ENCODE assay signal across 12 cellular contexts in the genomic region with DNA sequence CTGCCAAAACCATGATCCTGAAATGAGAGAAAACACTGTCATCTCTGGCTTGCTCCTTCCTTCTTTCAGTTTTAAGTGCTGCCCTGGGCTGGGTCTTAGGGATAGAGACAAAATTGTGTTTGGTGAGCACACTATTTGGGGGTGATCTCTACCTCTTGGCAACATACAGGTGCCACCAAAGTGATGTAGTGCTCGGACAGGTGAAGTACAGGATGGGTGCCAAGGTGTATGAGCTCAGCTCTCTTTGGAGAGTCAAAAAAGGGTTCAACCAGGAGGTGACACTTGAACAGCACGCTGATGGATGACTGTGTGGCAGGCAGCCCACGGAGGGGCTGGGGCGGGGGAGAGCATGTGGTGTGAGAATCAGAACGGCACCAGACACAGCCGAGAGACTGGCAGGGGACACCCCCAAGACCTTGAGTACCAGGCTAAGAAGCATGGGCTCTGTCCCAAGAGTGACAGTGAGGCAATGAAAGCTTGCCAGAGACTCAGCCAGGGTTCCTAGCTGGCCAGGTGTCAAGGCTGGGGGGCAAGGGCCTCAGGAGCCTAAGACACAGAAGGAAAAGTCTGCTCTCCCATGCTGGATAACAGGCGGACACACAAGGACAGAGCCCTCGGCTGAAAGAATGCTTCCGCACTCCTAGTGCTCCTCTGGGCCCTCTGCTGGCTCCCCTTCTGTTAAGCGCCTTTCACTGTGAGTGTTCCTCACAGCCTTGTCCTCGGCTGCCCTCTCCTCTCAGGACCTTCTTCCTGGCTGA. TPM values are rescaled to one million over a fixed set of nuclear protein-coding genes. Genes with fewer than 3 reads are reported as not detected.
DNase-seq lines count a peak whose midpoint lies in the region; ATAC-seq and TF ChIP-seq lines count a peak whose summit lies in the region.
"Had no signal": no experiment of that assay in that cellular context is flagged by ENCODE, and none has a peak within 500 bp of the region (broad histone marks: within the 10 kb centered on the region; RNA-seq: fewer than 3 reads in every experiment).

No MANE protein-coding gene starts in this region.

- intact Hi-C loops in MCF 10A (cut with micrococcal nuclease): loop anchor here (5.0 kb wide), 1 partner anchor 476 kb away; a partner anchor contains a TSS
- intact Hi-C loops in mammary epithelial cell (cut with micrococcal nuclease): no loop called here
- intact Hi-C loops in PC-3 (cut with micrococcal nuclease): loop anchor here (5.0 kb wide), 1 partner anchor 51 kb away; a partner anchor contains a TSS

- in situ Hi-C loops in mammary epithelial cell (cut with MboI; ENCODE audit: low sequenced_read_pairs in 2 of 2): no loop called here

- POLR2A ChIA-PET in MCF 10A (lab: Yijun Ruan, JAX): interaction anchor here (1.3 to 9.3 kb wide), 3 partner anchors 9 to 74 kb away, joined by 4 to 123 read pairs (median 6); a partner anchor contains a TSS
- POLR2A ChIA-PET in PC-3 (lab: Charles Lee; ENCODE audit: unreplicated experiment): no interaction called here

- H3K9me3 Mint-ChIP-seq in MCF 10A (ENCODE audit: unreplicated experiment): no peaks in the 10 kb centered on the region

- no peak for DNase-seq in MCF 10A (ENCODE audit: unreplicated experiment)
- DNase-seq in mammary epithelial cell: no peak
- peak; percentile 14 for DNase-seq in fibroblast of villous mesenchyme (ENCODE audit: low read depth)
- DNase-seq in EL: no peak
- DNase-seq in NCI-H446 (lab: John Stamatoyannopoulos, UW): no peak
- DNase-seq in PC-3: no peak
- DNase-seq: NCI-H1092, retina had no signal

- H3K36me3 ChIP-seq in mammary epithelial cell (ENCODE audit: insufficient read depth, low read length): peaks cover 25% of the 10 kb centered on the region
- peaks cover 25 to 54% of the 10 kb centered on the region in 2 donors for H3K36me3 ChIP-seq in stomach smooth muscle (ENCODE audit: control insufficient read depth in 2 of 2, insufficient read depth in 2 of 2, low read length in 2 of 2)
- peaks cover 38% of the 10 kb centered on the region for H3K36me3 ChIP-seq in PC-3 (ENCODE audit: low read depth, low read length)

- H3K27me3 ChIP-seq in mammary epithelial cell (ENCODE audit: insufficient read depth, low read length) (no peaks in the 10 kb centered on the region), stomach smooth muscle (ENCODE audit: control insufficient read depth in 1 of 2, insufficient read depth in 2 of 2, low read length in 2 of 2) (no peaks in the 10 kb centered on the region), PC-3 (ENCODE audit: low read length) (no peaks in the 10 kb centered on the region)

- H3F3A ChIP-seq in PC-3 (ENCODE audit: low read length, unreplicated experiment): no peaks in the 10 kb centered on the region

- H4K20me1 ChIP-seq in mammary epithelial cell (ENCODE audit: insufficient read depth, low read length) (no peaks in the 10 kb centered on the region), PC-3 (ENCODE audit: low read length) (no peaks in the 10 kb centered on the region)

- H3K4me3 ChIP-seq in mammary epithelial cell (replicated peaks in 1 of 3; ENCODE audit: insufficient read depth in 1 of 3, low read depth in 2 of 3, low read length in 3 of 3) (no peak overlapping the region), fibroblast of villous mesenchyme (ENCODE audit: low read depth, low read length) (no peak overlapping the region), stomach smooth muscle (ENCODE audit: low read length in 2 of 2) (no peak overlapping the region), PC-3 (ENCODE audit: low read length) (no peak overlapping the region)

- H3K4me1 ChIP-seq in mammary epithelial cell (ENCODE audit: insufficient read depth, low read length) (peaks cover 16% of the 10 kb centered on the region), stomach smooth muscle (ENCODE audit: control insufficient read depth, insufficient read depth, low read length) (peaks cover 16% of the 10 kb centered on the region), PC-3 (ENCODE audit: insufficient read depth, low read length) (peaks cover 19% of the 10 kb centered on the region)

- H3K27ac Mint-ChIP-seq in MCF 10A (ENCODE audit: low read depth, unreplicated experiment): peak overlapping the region; percentile 11

- H3K4me2 ChIP-seq in mammary epithelial cell (ENCODE audit: insufficient read depth, low read depth, low read length) (no peak overlapping the region), PC-3 (ENCODE audit: low read length) (no peak overlapping the region)

- no peaks in the 10 kb centered on the region for H3K27me3 Mint-ChIP-seq in MCF 10A (ENCODE audit: insufficient read depth, unreplicated experiment)

- BruUV-seq in MCF 10A (replicated peaks; lab: Mats Ljungman, UMichigan) (no TSS peak), mammary epithelial cell (replicated peaks; lab: Mats Ljungman, UMichigan) (no TSS peak), PC-3 (replicated peaks; lab: Mats Ljungman, UMichigan) (no TSS peak)

- H3K9me2 ChIP-seq in PC-3 (replicated peaks; ENCODE audit: low read length): no peaks in the 10 kb centered on the region

- CTCF ChIA-PET in MCF 10A (lab: Yijun Ruan, JAX) (interaction anchor here (0.6 to 12.4 kb wide), 3 partner anchors 11 to 75 kb away, joined by 3 to 286 read pairs (median 4); no protein-coding TSS in a partner anchor), mammary epithelial cell (lab: Charles Lee; ENCODE audit: low non-redundant PET) (no interaction called here), PC-3 (lab: Charles Lee) (no interaction called here)

- H3K4me3 Mint-ChIP-seq in MCF 10A (ENCODE audit: unreplicated experiment): no peak overlapping the region

- H3K9me3 ChIP-seq in mammary epithelial cell (replicated peaks; ENCODE audit: insufficient read depth, low read length): no peaks in the 10 kb centered on the region
- H3K9me3 ChIP-seq in stomach smooth muscle (ENCODE audit: control insufficient read depth in 2 of 2, low read length in 2 of 2): no peaks in the 10 kb centered on the region
- no peaks in the 10 kb centered on the region for H3K9me3 ChIP-seq in PC-3 (ENCODE audit: low read length)

- peaks cover 15% of the 10 kb centered on the region for H3K79me2 ChIP-seq in mammary epithelial cell (ENCODE audit: insufficient read depth, low read length)
- H3K79me2 ChIP-seq in PC-3 (ENCODE audit: low read length): peaks cover 21% of the 10 kb centered on the region

- ATAC-seq in PC-3: no peak
- ATAC-seq: left lobe of liver had no signal

- dilution Hi-C loops in mammary epithelial cell (cut with HindIII; ENCODE audit: low sequenced_read_pairs): loop anchor here (5.0 kb wide), 1 partner anchor 74 kb away; no protein-coding TSS in a partner anchor

- 80% methylated on average over 11 of the region's 11 CpGs for WGBS in mammary epithelial cell (ENCODE audit: low coverage, missing lambda C conversion rate)

- H3K9ac ChIP-seq in mammary epithelial cell (ENCODE audit: insufficient read depth, low read length) (no peak overlapping the region), stomach smooth muscle (ENCODE audit: low read length in 2 of 2) (no peak overlapping the region), PC-3 (ENCODE audit: low read length) (no peak overlapping the region)

- no peak for TF ChIP-seq CTCF in MCF 10A (IDR thresholded peaks at IDR 0.05; ENCODE audit: unreplicated experiment)
- no peak for TF ChIP-seq CTCF in mammary epithelial cell (conservative IDR thresholded peaks at IDR 0.05 in 1 of 2, IDR thresholded peaks at IDR 0.05 in 1 of 2; ENCODE audit: extremely low read depth in 1 of 2, insufficient read depth in 1 of 2, low read depth in 1 of 2, low read length in 2 of 2)
- TF ChIP-seq CTCF in VCaP (conservative IDR thresholded peaks at IDR 0.05): peak; percentile 37
- peak; percentile 18 for TF ChIP-seq CTCF in fibroblast of villous mesenchyme (IDR thresholded peaks at IDR 0.05; ENCODE audit: insufficient read depth, low read depth, low read length)
- TF ChIP-seq CTCF in PC-3 (conservative IDR thresholded peaks at IDR 0.05; ENCODE audit: low read depth, low read length): no peak

- no peak overlapping the region for H3K27ac ChIP-seq in mammary epithelial cell (ENCODE audit: insufficient read depth, low read depth, low read length)
- 0 out of 2 replicates have a peak overlapping the region, but pooled peaks have one; percentile 82 for H3K27ac ChIP-seq in VCaP
- H3K27ac ChIP-seq in stomach smooth muscle (ENCODE audit: low read length): peak overlapping the region; percentile 41
- no peak overlapping the region for H3K27ac ChIP-seq in PC-3 (ENCODE audit: low read length)
- H3K27ac ChIP-seq: epithelial cell of prostate had no signal

- H2AFZ ChIP-seq in mammary epithelial cell (ENCODE audit: low read depth, low read length): no peak overlapping the region
- no peak overlapping the region for H2AFZ ChIP-seq in PC-3 (ENCODE audit: low read length)

- peaks cover 29% of the 10 kb centered on the region for H3K4me1 Mint-ChIP-seq in MCF 10A (ENCODE audit: insufficient read depth, unreplicated experiment)

- H3K36me3 Mint-ChIP-seq in MCF 10A (ENCODE audit: insufficient read depth, unreplicated experiment): peaks cover 69% of the 10 kb centered on the region

RNA-seq across cellular contexts. Expression of a gene that starts 2.5 kb away (rescaled TPM):
- total RNA-seq in MCF 10A (2022) (322 and 327 TPM in 2 replicates), mammary epithelial cell (100 to 1,000 TPM in 1 of 2 donors, 10 to 100 TPM in 1; 72.8 to 152 TPM), fibroblast of villous mesenchyme (88.1 and 102 TPM in 2 replicates), PC-3 (2014; rRNA removed) (649 TPM in 2 replicates)
- polyA plus RNA-seq in mammary epithelial cell: 213 TPM
- 91.2 TPM for polyA minus RNA-seq in mammary epithelial cell

RNA-seq across cellular contexts. Expression of a gene that starts 20.3 kb away (rescaled TPM):
- total RNA-seq in MCF 10A (2022) (53.0 and 56.5 TPM in 2 replicates), mammary epithelial cell (10 to 100 TPM; 15.3 to 23.8 TPM), fibroblast of villous mesenchyme (22.0 and 22.9 TPM in 2 replicates), PC-3 (2014; rRNA removed) (33.2 and 36.4 TPM in 2 replicates)
- 17.1 TPM for polyA plus RNA-seq in mammary epithelial cell
- polyA minus RNA-seq in mammary epithelial cell: 22.2 TPM

RNA-seq across cellular contexts. Expression of a gene that starts 36.0 kb away (rescaled TPM):
- total RNA-seq in MCF 10A (2022) (not detected in 2 replicates), mammary epithelial cell (not detected), fibroblast of villous mesenchyme (not detected in 2 replicates), PC-3 (2014; rRNA removed) (not detected in 2 replicates)
- not detected for polyA plus RNA-seq in mammary epithelial cell
- not detected for polyA minus RNA-seq in mammary epithelial cell
- total RNA-seq: left lobe of liver had no signal

RNA-seq across cellular contexts. Expression of a gene that starts 37.8 kb away (rescaled TPM):
- total RNA-seq in MCF 10A (2022): 0.33 and 0.56 TPM in 2 replicates
- 1 to 10 TPM in 1 of 2 donors, under 1 TPM in 1; 0.67 to 2.2 TPM for total RNA-seq in mammary epithelial cell
- 0.46 TPM for polyA plus RNA-seq in mammary epithelial cell
- not detected for polyA minus RNA-seq in mammary epithelial cell
- total RNA-seq in fibroblast of villous mesenchyme: 0.43 and 0.64 TPM in 2 replicates
- total RNA-seq in PC-3 (2014; rRNA removed): 0.36 and 0.86 TPM in 2 replicates

RNA-seq across cellular contexts. Expression of a gene that starts 53.2 kb away (rescaled TPM):
- 313 and 364 TPM in 2 replicates for total RNA-seq in MCF 10A (2022)
- total RNA-seq in mammary epithelial cell: 100 to 1,000 TPM in 1 of 2 donors, 10 to 100 TPM in 1; 68.8 to 243 TPM
- 158 TPM for polyA plus RNA-seq in mammary epithelial cell
- polyA minus RNA-seq in mammary epithelial cell: 162 TPM
- total RNA-seq in fibroblast of villous mesenchyme: 52.8 and 63.5 TPM in 2 replicates
- total RNA-seq in PC-3 (2014; rRNA removed): 231 and 369 TPM in 2 replicates

Comparison
In these comparisons a context has a peak if more than half of its experiments do, and no peak if none do; other contexts are left out.
1. CTCF ChIP-seq: peak in VCaP (single experiment) and fibroblast of villous mesenchyme (single experiment); none in MCF 10A (single experiment), mammary epithelial cell (0 of 2) and PC-3 (single experiment).
2. H3K27ac ChIP-seq: peak in VCaP (single experiment) and stomach smooth muscle (single experiment); none in mammary epithelial cell (single experiment) and PC-3 (single experiment).